ENCODE assay signal across 2 cellular contexts in the genomic region with DNA sequence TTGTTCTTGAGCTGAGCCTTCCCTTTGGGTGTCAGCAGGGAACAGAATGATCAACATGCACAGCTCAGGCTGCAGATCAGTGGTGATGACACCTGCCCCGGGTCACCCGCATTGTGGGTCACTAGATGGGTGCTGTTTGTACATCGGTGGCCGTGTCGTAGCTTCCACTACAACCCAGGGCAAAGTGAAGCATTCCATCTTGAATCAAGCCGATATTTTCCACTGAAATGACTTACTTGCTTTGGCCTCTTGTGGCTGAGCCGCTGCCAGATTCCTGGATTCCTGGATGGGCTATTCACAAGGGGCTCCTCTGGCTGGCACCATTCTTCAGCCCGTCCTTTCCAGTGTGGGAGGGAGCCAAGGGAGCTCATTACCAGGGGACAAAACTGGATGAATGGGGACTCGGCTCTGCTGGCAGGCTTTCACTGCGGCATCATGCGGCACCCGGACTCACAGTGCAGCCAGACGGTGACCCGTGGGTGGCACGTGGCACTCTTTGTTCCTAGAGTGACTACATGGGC.
TF ChIP-seq lines count a peak whose summit lies in the region.

No MANE protein-coding gene starts in this region.

TF ChIP-seq in H1, 55 proteins besides CTCF, POLR2A, EP300 and RAD21 (continued from another document):
- TF ChIP-seq POU5F1 (IDR thresholded peaks at IDR 0.05; ENCODE audit: low read depth, low read length) (no peak), BACH1 (IDR thresholded peaks at IDR 0.05; ENCODE audit: low read length) (no peak), SIN3A (conservative IDR thresholded peaks at IDR 0.05 in 1 of 2, IDR thresholded peaks at IDR 0.05 in 1 of 2; ENCODE audit: low read depth in 1 of 2, low read length in 2 of 2) (no peak), NANOG (IDR thresholded peaks at IDR 0.05; ENCODE audit: insufficient read depth, low read depth, low read length, poor library complexity, severe bottlenecking) (no peak), JUND (IDR thresholded peaks at IDR 0.05; ENCODE audit: low read length) (no peak), KDM5A (IDR thresholded peaks at IDR 0.05; ENCODE audit: low read length) (no peak), RXRA (IDR thresholded peaks at IDR 0.05; ENCODE audit: insufficient read depth, low read depth, low read length) (no peak), CEBPB (IDR thresholded peaks at IDR 0.05; ENCODE audit: low read depth, low read length) (no peak)
- TF ChIP-seq, protein P1, sequence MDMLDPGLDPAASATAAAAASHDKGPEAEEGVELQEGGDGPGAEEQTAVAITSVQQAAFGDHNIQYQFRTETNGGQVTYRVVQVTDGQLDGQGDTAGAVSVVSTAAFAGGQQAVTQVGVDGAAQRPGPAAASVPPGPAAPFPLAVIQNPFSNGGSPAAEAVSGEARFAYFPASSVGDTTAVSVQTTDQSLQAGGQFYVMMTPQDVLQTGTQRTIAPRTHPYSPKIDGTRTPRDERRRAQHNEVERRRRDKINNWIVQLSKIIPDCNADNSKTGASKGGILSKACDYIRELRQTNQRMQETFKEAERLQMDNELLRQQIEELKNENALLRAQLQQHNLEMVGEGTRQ (IDR thresholded peaks at IDR 0.05; ENCODE audit: low read length), result no peak

TF ChIP-seq in GM12891, 5 proteins besides CTCF, POLR2A, EP300 and RAD21 (continued from another document):
- no peak for TF ChIP-seq TAF1 (IDR thresholded peaks at IDR 0.05; ENCODE audit: low read depth, low read length)
- no peak for TF ChIP-seq POU2F2 (IDR thresholded peaks at IDR 0.05; ENCODE audit: low read depth, low read length)
- no peak for TF ChIP-seq POLR2AphosphoS5 (IDR thresholded peaks at IDR 0.05; ENCODE audit: low read depth, low read length)
- TF ChIP-seq SPI1 (IDR thresholded peaks at IDR 0.05; ENCODE audit: low read depth, low read length), result no peak
TF ChIP-seq in GM12891: peak in this region for 0.
